ENCODE assay signal across 1 cellular context in genomic region chr11:102666331-102666957, GRCh38.
TF ChIP-seq lines count a peak whose summit lies in the region.

No MANE protein-coding gene starts in this region.

TF ChIP-seq in GM12878, 131 proteins besides CTCF, POLR2A, EP300 and RAD21:
- TF ChIP-seq YY1 (IDR thresholded peaks at IDR 0.05; ENCODE audit: low read depth, low read length): 0 out of 2 replicates have a peak, but pooled peaks have one; percentile 25
- peak; percentile 72 for TF ChIP-seq SMC3 (IDR thresholded peaks at IDR 0.05; ENCODE audit: borderline replicate concordance, low read length)
- TF ChIP-seq SREBF2 (IDR thresholded peaks at IDR 0.05; ENCODE audit: low read length): no peak
- TF ChIP-seq HCFC1 (IDR thresholded peaks at IDR 0.05; ENCODE audit: low read length): no peak
